In genomic region chr5:67453526-67453925, GRCh38 we compare ENCODE assay signal across 1 cellular context.
TF ChIP-seq lines count a peak whose summit lies in the region.

No MANE protein-coding gene starts in this region.

TF ChIP-seq in IMR-90, 13 proteins besides CTCF, POLR2A, EP300 and RAD21 (continued from another document):
- TF ChIP-seq RCOR1 (IDR thresholded peaks at IDR 0.05; ENCODE audit: insufficient replicate concordance, low read length) (no peak), ELK1 (IDR thresholded peaks at IDR 0.05; ENCODE audit: borderline replicate concordance, low read depth, low read length) (no peak)
